Comparison of ENCODE assay signal across 8 cellular contexts in genomic region chr16:88815901-88816589, GRCh38. TPM values are rescaled to one million over a fixed set of nuclear protein-coding genes. Genes with fewer than 3 reads are reported as not detected.
A peak's percentile ranks its signal among the peaks of the same experiment; 100 is the strongest.
DNase-seq lines count a peak whose midpoint lies in the region; ATAC-seq and TF ChIP-seq lines count a peak whose summit lies in the region.

No MANE protein-coding gene starts in this region.

- H3K36me3 Mint-ChIP-seq in Calu3 (ENCODE audit: insufficient read depth, unreplicated experiment) (peaks cover 33% of the 10 kb centered on the region), nephron progenitor cell (ENCODE audit: low read depth) (no peaks in the 10 kb centered on the region)

- no peaks in the 10 kb centered on the region for H3K9me3 Mint-ChIP-seq in Calu3 (ENCODE audit: low read depth, unreplicated experiment)
- H3K9me3 Mint-ChIP-seq in nephron progenitor cell: no peaks in the 10 kb centered on the region

- H3K27ac Mint-ChIP-seq in Calu3 (ENCODE audit: unreplicated experiment) (no peak overlapping the region), nephron progenitor cell (no peak overlapping the region)

- CTCF ChIA-PET in Calu3 (lab: Charles Lee) (interaction anchor here (0.6 to 1.3 kb wide), 2 partner anchors 41 to 128 kb away, joined by 3 to 8 read pairs; partner anchors contain the start of genes GALNS and TRAPPC2L), HEK293T (lab: Yijun Ruan, JAX) (interaction anchor here (0.6 kb wide), 1 partner anchor 40 kb away, joined by 4 read pairs; no protein-coding TSS in a partner anchor)

- POLR2A ChIA-PET in HEK293T (lab: Yijun Ruan, JAX): interaction anchor here (0.9 kb wide), 1 partner anchor 42 kb away, joined by 3 read pairs; no protein-coding TSS in a partner anchor

- ATAC-seq in HG02938 (IDR thresholded peaks at IDR 0.05; ENCODE audit: unreplicated experiment) (no peak), GM21528 (IDR thresholded peaks at IDR 0.05; ENCODE audit: low FRiP score, unreplicated experiment) (no peak)

- H3K27ac ChIP-seq in HL-60 (replicated peaks): no peak overlapping the region

- H3K4me3 ChIP-seq in HL-60 (replicated peaks; ENCODE audit: insufficient read depth, low read length): no peak overlapping the region

- no peaks in the 10 kb centered on the region for H3K27me3 Mint-ChIP-seq in Calu3 (ENCODE audit: unreplicated experiment)
- no peaks in the 10 kb centered on the region for H3K27me3 Mint-ChIP-seq in nephron progenitor cell (ENCODE audit: low read depth, poor library complexity)

- no peaks in the 10 kb centered on the region for H3K27me3 ChIP-seq in HL-60 (ENCODE audit: insufficient read depth, poor library complexity, severe bottlenecking)

- TF ChIP-seq CTCF in Calu3 (IDR thresholded peaks at IDR 0.05; ENCODE audit: unreplicated experiment) (peak; percentile 96), HL-60 (IDR thresholded peaks at IDR 0.05; ENCODE audit: insufficient read depth, low read length) (peak; percentile 35), nephron progenitor cell (IDR thresholded peaks at IDR 0.05) (peak; percentile 82)

- DNase-seq in Calu3: peak; percentile 84
- peak in 1 of 2 experiments; percentile 27 for DNase-seq in HL-60 (ENCODE audit: low read depth in 1 of 2, low spot score in 1 of 2)
- peak; percentile 36 for DNase-seq in T follicular helper cell (ENCODE audit: low read depth)
- peak; percentile 45 for DNase-seq in cerebellar cortex (ENCODE audit: low spot score)
- DNase-seq in nephron progenitor cell: peak; percentile 68
- no peak for DNase-seq in HEK293T (ENCODE audit: extremely low spot score)

- no peaks in the 10 kb centered on the region for H3K4me1 Mint-ChIP-seq in Calu3 (ENCODE audit: low read depth, unreplicated experiment)
- H3K4me1 Mint-ChIP-seq in nephron progenitor cell: peaks cover 10% of the 10 kb centered on the region

- intact Hi-C loops in Calu3 (cut with micrococcal nuclease; ENCODE audit: unreplicated experiment): loop anchor here (5.0 kb wide), 1 partner anchor 401 kb away; the partner anchor contains the start of gene ZNF778

- H3K4me3 Mint-ChIP-seq in Calu3 (ENCODE audit: low read depth, unreplicated experiment) (no peak overlapping the region), nephron progenitor cell (no peak overlapping the region)

- no TSS peak for BruUV-seq in Calu3 (replicated peaks; lab: Mats Ljungman, UMichigan)

TF ChIP-seq in HEK293T, 16 proteins besides CTCF, POLR2A, EP300 and RAD21:
- TF ChIP-seq CTBP1 (IDR thresholded peaks at IDR 0.05; ENCODE audit: borderline replicate concordance) (no peak), FOXA1 (IDR thresholded peaks at IDR 0.05) (no peak), ARNT (IDR thresholded peaks at IDR 0.05) (no peak), L3MBTL2 (conservative IDR thresholded peaks at IDR 0.05) (no peak), HDGF (IDR thresholded peaks at IDR 0.05; ENCODE audit: borderline replicate concordance) (no peak), ZNF384 (IDR thresholded peaks at IDR 0.05) (no peak), ELF4 (IDR thresholded peaks at IDR 0.05) (no peak), FOXK2 (IDR thresholded peaks at IDR 0.05) (no peak), LEF1 (IDR thresholded peaks at IDR 0.05; ENCODE audit: borderline replicate concordance) (no peak), BHLHE40 (IDR thresholded peaks at IDR 0.05; ENCODE audit: borderline replicate concordance) (no peak), SUZ12 (IDR thresholded peaks at IDR 0.05) (no peak), FOXM1 (IDR thresholded peaks at IDR 0.05; ENCODE audit: borderline replicate concordance) (no peak), SP1 (IDR thresholded peaks at IDR 0.05) (no peak), NFRKB (IDR thresholded peaks at IDR 0.05) (no peak), TARDBP (IDR thresholded peaks at IDR 0.05) (no peak)
- TF ChIP-seq, protein P1, sequence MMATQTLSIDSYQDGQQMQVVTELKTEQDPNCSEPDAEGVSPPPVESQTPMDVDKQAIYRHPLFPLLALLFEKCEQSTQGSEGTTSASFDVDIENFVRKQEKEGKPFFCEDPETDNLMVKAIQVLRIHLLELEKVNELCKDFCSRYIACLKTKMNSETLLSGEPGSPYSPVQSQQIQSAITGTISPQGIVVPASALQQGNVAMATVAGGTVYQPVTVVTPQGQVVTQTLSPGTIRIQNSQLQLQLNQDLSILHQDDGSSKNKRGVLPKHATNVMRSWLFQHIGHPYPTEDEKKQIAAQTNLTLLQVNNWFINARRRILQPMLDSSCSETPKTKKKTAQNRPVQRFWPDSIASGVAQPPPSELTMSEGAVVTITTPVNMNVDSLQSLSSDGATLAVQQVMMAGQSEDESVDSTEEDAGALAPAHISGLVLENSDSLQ (IDR thresholded peaks at IDR 0.05): no peak

RNA-seq across cellular contexts. Expression of gene APRT, which starts 4.3 kb away (rescaled TPM):
- 203 and 207 TPM in 2 replicates for total RNA-seq in Calu3 (2022)

RNA-seq across cellular contexts. Expression of gene CDT1, which starts 12.5 kb away (rescaled TPM):
- total RNA-seq in Calu3 (2022): 74.8 and 82.5 TPM in 2 replicates

RNA-seq across cellular contexts. Expression of gene PIEZO1, which starts 31.0 kb away (rescaled TPM):
- 177 and 199 TPM in 2 replicates for total RNA-seq in Calu3 (2022)

RNA-seq across cellular contexts. Expression of gene GALNS, which starts 40.7 kb away (rescaled TPM):
- total RNA-seq in Calu3 (2022): 50.4 and 55.0 TPM in 2 replicates

RNA-seq across cellular contexts. Expression of gene TRAPPC2L, which starts 40.9 kb away (rescaled TPM):
- total RNA-seq in Calu3 (2022): 79.1 and 110 TPM in 2 replicates

Comparison
In these comparisons a context has a peak if more than half of its experiments do, and no peak if none do; other contexts are left out.
1. CTCF ChIP-seq: peak in every context shown above with its lines; median percentile 96 in Calu3; 82 in nephron progenitor cell; 35 in HL-60.